1 cellular context compared by ENCODE assay signal in the genomic region with DNA sequence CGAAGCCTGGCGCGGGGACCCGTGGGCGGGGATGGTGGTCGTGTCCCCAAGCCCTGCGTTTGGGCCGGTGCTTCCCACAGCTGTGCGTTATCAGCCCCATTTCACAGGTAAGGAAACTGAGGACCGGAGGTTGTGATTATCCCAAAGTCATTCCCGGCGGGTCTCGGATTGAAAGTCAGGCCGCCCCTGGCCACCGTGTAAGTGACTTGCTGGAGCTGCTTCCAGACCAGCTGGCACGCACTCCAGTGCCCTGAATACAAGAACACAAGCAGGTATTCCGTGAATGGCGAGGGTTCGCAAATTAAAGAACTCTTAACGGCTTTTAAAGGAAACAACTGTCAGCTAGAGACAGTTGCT.
TF ChIP-seq lines count a peak whose summit lies in the region.

No MANE protein-coding gene starts in this region.

TF ChIP-seq in WTC11, 78 proteins besides CTCF, POLR2A, EP300 and RAD21 (continued from another document):
- TF ChIP-seq HMGA2 (CRISPR knock-in tag; IDR thresholded peaks at IDR 0.05) (no peak), NFE2L1 (CRISPR knock-in tag; IDR thresholded peaks at IDR 0.05) (0 out of 2 replicates have a peak, but pooled peaks have one; percentile 4), EMX1 (CRISPR knock-in tag; IDR thresholded peaks at IDR 0.05) (no peak), NR2C2 (CRISPR knock-in tag; IDR thresholded peaks at IDR 0.05) (0 out of 2 replicates have a peak, but pooled peaks have one; percentile 30), TP53 (CRISPR knock-in tag; IDR thresholded peaks at IDR 0.05) (no peak), CREM (CRISPR knock-in tag; IDR thresholded peaks at IDR 0.05) (no peak), ELF4 (CRISPR knock-in tag; IDR thresholded peaks at IDR 0.05; ENCODE audit: low read depth) (no peak), NR3C1 (CRISPR knock-in tag; conservative IDR thresholded peaks at IDR 0.05; ENCODE audit: low read depth) (no peak)
- TF ChIP-seq, protein P1, sequence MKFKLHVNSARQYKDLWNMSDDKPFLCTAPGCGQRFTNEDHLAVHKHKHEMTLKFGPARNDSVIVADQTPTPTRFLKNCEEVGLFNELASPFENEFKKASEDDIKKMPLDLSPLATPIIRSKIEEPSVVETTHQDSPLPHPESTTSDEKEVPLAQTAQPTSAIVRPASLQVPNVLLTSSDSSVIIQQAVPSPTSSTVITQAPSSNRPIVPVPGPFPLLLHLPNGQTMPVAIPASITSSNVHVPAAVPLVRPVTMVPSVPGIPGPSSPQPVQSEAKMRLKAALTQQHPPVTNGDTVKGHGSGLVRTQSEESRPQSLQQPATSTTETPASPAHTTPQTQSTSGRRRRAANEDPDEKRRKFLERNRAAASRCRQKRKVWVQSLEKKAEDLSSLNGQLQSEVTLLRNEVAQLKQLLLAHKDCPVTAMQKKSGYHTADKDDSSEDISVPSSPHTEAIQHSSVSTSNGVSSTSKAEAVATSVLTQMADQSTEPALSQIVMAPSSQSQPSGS (CRISPR knock-in tag; IDR thresholded peaks at IDR 0.05; ENCODE audit: borderline replicate concordance, low read depth): no peak
